ENCODE assay signal across 18 cellular contexts in the genomic region with DNA sequence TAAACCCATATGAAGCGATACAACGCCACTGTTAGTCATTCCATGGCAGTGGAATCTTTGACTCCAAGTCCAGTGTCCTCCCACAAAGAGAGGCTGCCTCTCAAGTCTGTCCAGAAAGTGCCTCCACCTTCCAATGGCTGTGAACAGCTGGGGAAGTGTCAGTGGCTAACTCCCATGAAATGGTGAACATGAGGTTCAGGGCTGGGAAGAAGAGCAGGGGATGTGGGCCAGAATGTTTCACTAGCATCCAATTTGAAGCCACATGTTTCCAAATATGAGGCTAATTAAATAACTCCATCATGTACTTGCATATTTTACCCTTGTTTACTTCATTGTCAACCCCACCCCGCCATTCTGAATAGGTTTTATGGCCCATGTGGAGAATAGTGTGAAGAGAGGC. TPM values are rescaled to one million over a fixed set of nuclear protein-coding genes. Genes with fewer than 3 reads are reported as not detected.
DNase-seq lines count a peak whose midpoint lies in the region; ATAC-seq, FAIRE-seq and TF ChIP-seq lines count a peak whose summit lies in the region.
"Had no signal": no experiment of that assay in that cellular context is flagged by ENCODE, and none has a peak within 500 bp of the region (broad histone marks: within the 10 kb centered on the region; RNA-seq: fewer than 3 reads in every experiment).

No MANE protein-coding gene starts in this region.

- H3K9me3 Mint-ChIP-seq in activated naive CD4-positive, alpha-beta T cell treated with anti-CD3 and anti-CD28 coated beads, Interleukin-2, amount 50 U/mL, for 72 hours, result no peaks in the 10 kb centered on the region
- H3K9me3 Mint-ChIP-seq: CD4-positive, alpha-beta T cell; GM23338 had no signal

- H3K9me3 ChIP-seq in DND-41 (ENCODE audit: insufficient read depth, low read length, severe bottlenecking), result no peaks in the 10 kb centered on the region
- no peaks in the 10 kb centered on the region for H3K9me3 ChIP-seq in MM.1S (replicated peaks; ENCODE audit: insufficient read depth, low read length)
- no peaks in the 10 kb centered on the region for H3K9me3 ChIP-seq in spleen
- no peaks in the 10 kb centered on the region for H3K9me3 ChIP-seq in HepG2 (ENCODE audit: low read length)
- H3K9me3 ChIP-seq: A549 had no signal

- H3K36me3 Mint-ChIP-seq in activated naive CD4-positive, alpha-beta T cell treated with anti-CD3 and anti-CD28 coated beads, Interleukin-2, amount 50 U/mL, for 72 hours, result no peaks in the 10 kb centered on the region

- H3K4me1 ChIP-seq in DND-41 (ENCODE audit: insufficient read depth, low read length) (peaks cover 100% of the 10 kb centered on the region), MM.1S (ENCODE audit: low read length) (peaks cover 61% of the 10 kb centered on the region), spleen (peaks cover 10 to 82% (median 45%) of the 10 kb centered on the region in 6 donors), HepG2 (ENCODE audit: insufficient read depth, low read length) (peaks cover 2% of the 10 kb centered on the region)

- H3K36me3 ChIP-seq in DND-41 (ENCODE audit: insufficient read depth, low read length) (no peaks in the 10 kb centered on the region), MM.1S (replicated peaks; ENCODE audit: insufficient read depth, low read length) (no peaks in the 10 kb centered on the region), spleen (no peaks in the 10 kb centered on the region), HepG2 (replicated peaks in 1 of 2; ENCODE audit: control insufficient read depth in 1 of 2, insufficient read depth in 2 of 2, low read length in 2 of 2) (no peaks in the 10 kb centered on the region)

- intact Hi-C loops in spleen (cut with DNase I; ENCODE audit: low total_unique reads), result no loop called here
- intact Hi-C loops in HepG2 (cut with micrococcal nuclease; ENCODE audit: unreplicated experiment), result no loop called here

- peaks cover 28% of the 10 kb centered on the region for H3F3A ChIP-seq in MM.1S (ENCODE audit: insufficient read depth, low read length)

- no peak for TF ChIP-seq EP300 in HepG2 (IDR thresholded peaks at IDR 0.05; ENCODE audit: low read depth in 2 of 2, low read length in 2 of 2)
- TF ChIP-seq EP300 in HepG2 (CRISPR knock-in tag; IDR thresholded peaks at IDR 0.05; ENCODE audit: borderline replicate concordance), result no peak

- no TSS peak for BruUV-seq in HepG2 (replicated peaks; lab: Mats Ljungman, UMichigan)

- no peaks in the 10 kb centered on the region for H4K20me1 ChIP-seq in DND-41 (ENCODE audit: insufficient read depth, low read length)
- no peaks in the 10 kb centered on the region for H4K20me1 ChIP-seq in MM.1S (ENCODE audit: insufficient read depth, low read length)
- no peaks in the 10 kb centered on the region for H4K20me1 ChIP-seq in HepG2 (ENCODE audit: insufficient read depth, low read length)

- TF ChIP-seq RAD21 in HepG2 (CRISPR knock-in tag; IDR thresholded peaks at IDR 0.05), result no peak

- FAIRE-seq in HepG2 (lab: Jason Lieb, UNC), result no peak
- FAIRE-seq: A549, GM12878 had no signal

- ATAC-seq in DND-41 (ENCODE audit: insufficient read depth, low read depth) (no peak), HepG2 (no peak), HG02763 (IDR thresholded peaks at IDR 0.05; ENCODE audit: unreplicated experiment) (no peak)
- no peak for ATAC-seq in activated naive CD4-positive, alpha-beta T cell treated with anti-CD3 and anti-CD28 coated beads, Interleukin-2, amount 50 U/mL, for 72 hours
- ATAC-seq: A549, GM12878, GM23338 had no signal

- TF ChIP-seq CTCF in DND-41 (IDR thresholded peaks at IDR 0.05; ENCODE audit: borderline replicate concordance, extremely low read depth, low read length, poor library complexity, severe bottlenecking), result no peak
- no peak for TF ChIP-seq CTCF in MM.1S (IDR thresholded peaks at IDR 0.05; ENCODE audit: low read length)
- TF ChIP-seq CTCF in spleen (IDR thresholded peaks at IDR 0.05 in 8 of 11, conservative IDR thresholded peaks at IDR 0.05 in 3 of 11), result no peak
- TF ChIP-seq CTCF in HepG2 (CRISPR knock-in tag; IDR thresholded peaks at IDR 0.05), result no peak

- 91 to 95% (median 93%) methylated on average over 3 of the region's 3 CpGs for WGBS in spleen, 5 donors
- WGBS in HepG2 (ENCODE audit: low lambda C conversion rate), result 14% methylated on average over 3 of the region's 3 CpGs

- no peak overlapping the region for H3K4me3 ChIP-seq in DND-41 (ENCODE audit: low read depth in 1 of 2, low read length in 2 of 2)
- no peak overlapping the region for H3K4me3 ChIP-seq in MM.1S (ENCODE audit: low read length)
- no peak overlapping the region for H3K4me3 ChIP-seq in spleen
- no peak overlapping the region for H3K4me3 ChIP-seq in HepG2 (replicated peaks in 1 of 3; ENCODE audit: insufficient read depth in 1 of 3, low read depth in 2 of 3, low read length in 3 of 3)
- H3K4me3 ChIP-seq: A549, GM12878, GM23338 had no signal

- H3K4me2 ChIP-seq in DND-41 (ENCODE audit: insufficient read depth, low read length) (no peak overlapping the region; the same call in 1 of the 2 replicates), MM.1S (ENCODE audit: low read depth, low read length) (peak overlapping the region; percentile 91; the same call in 1 of the 2 replicates), HepG2 (ENCODE audit: low read depth, low read length) (no peak overlapping the region)
- H3K4me2 ChIP-seq: A549, GM23338 had no signal

- H3K9ac ChIP-seq in DND-41 (ENCODE audit: low read depth, low read length) (no peak overlapping the region), MM.1S (ENCODE audit: low read length) (no peak overlapping the region), HepG2 (ENCODE audit: insufficient read depth, low read depth, low read length) (no peak overlapping the region)

- no peaks in the 10 kb centered on the region for H3K9me2 ChIP-seq in MM.1S (replicated peaks; ENCODE audit: insufficient read depth, low read length)

- H2AFZ ChIP-seq in DND-41 (ENCODE audit: low read depth, low read length) (no peak overlapping the region), MM.1S (ENCODE audit: low read length) (no peak overlapping the region), HepG2 (ENCODE audit: low read length) (no peak overlapping the region)
- H2AFZ ChIP-seq: GM23338 had no signal

- H3K27me3 ChIP-seq in DND-41 (ENCODE audit: insufficient read depth, low read length, poor library complexity) (no peaks in the 10 kb centered on the region), MM.1S (replicated peaks; ENCODE audit: insufficient read depth, low read length) (no peaks in the 10 kb centered on the region), spleen (replicated peaks in 1 of 7) (no peaks in the 10 kb centered on the region), HepG2 (ENCODE audit: control insufficient read depth in 1 of 2, insufficient read depth in 2 of 2, low read length in 2 of 2) (peaks cover 0 to 39% of the 10 kb centered on the region in 2 experiments; a peak in 4 of 5 replicates)

- H3K27ac Mint-ChIP-seq in activated naive CD4-positive, alpha-beta T cell treated with anti-CD3 and anti-CD28 coated beads, Interleukin-2, amount 50 U/mL, for 72 hours, result no peak overlapping the region
- H3K27ac Mint-ChIP-seq: CD4-positive, alpha-beta T cell; GM23338 had no signal

- DNase-seq in DND-41 (no peak), MM.1S (no peak), spleen (no peak), HepG2 (ENCODE audit: low spot score) (no peak)
- no peak for DNase-seq in activated naive CD4-positive, alpha-beta T cell treated with anti-CD3 and anti-CD28 coated beads, Interleukin-2, amount 50 U/mL, for 72 hours (ENCODE audit: low spot score in 2 of 2)
- DNase-seq: Calu3; CD4-positive, alpha-beta T cell; DMS 273 treated with DMSO at 0.1 percent for 48 hours; H7; IMR-90; KBM-7 had no signal

- TF ChIP-seq POLR2A in Raji (IDR thresholded peaks at IDR 0.05; ENCODE audit: insufficient read depth, low read depth, low read length), result peak; percentile 39; the same call in 1 of the 2 replicates
- no peak for TF ChIP-seq POLR2A in spleen (IDR thresholded peaks at IDR 0.05)
- no peak for TF ChIP-seq POLR2A in HepG2 (IDR thresholded peaks at IDR 0.05; ENCODE audit: insufficient read depth in 1 of 2, low read depth in 2 of 2, low read length in 2 of 2)

- H3K27ac ChIP-seq in DND-41 (ENCODE audit: low read length) (peak overlapping the region; percentile 88), MM.1S (ENCODE audit: low read length) (no peak overlapping the region), spleen (peak overlapping the region in 7 of 8 donors; percentile 69 to 94 (median 86)), HepG2 (ENCODE audit: extremely low read length, insufficient read depth, low read length) (no peak overlapping the region)
- H3K27ac ChIP-seq: A549, HL-60 had no signal

- POLR2A ChIA-PET in HepG2 (lab: Yijun Ruan, JAX), result no interaction called here

- CTCF ChIA-PET in HepG2 (lab: Yijun Ruan, JAX; ENCODE audit: low intra/inter-chr PET ratio, low total read pairs), result no interaction called here

- H3K79me2 ChIP-seq in DND-41 (ENCODE audit: insufficient read depth, low read length), result peaks cover 2% of the 10 kb centered on the region; the same call in 1 of the 2 replicates
- H3K79me2 ChIP-seq in MM.1S (ENCODE audit: low read length), result peaks cover 76% of the 10 kb centered on the region
- no peaks in the 10 kb centered on the region for H3K79me2 ChIP-seq in HepG2 (ENCODE audit: insufficient read depth, low read length)

- in situ Hi-C loops in HepG2 (cut with HindIII; ENCODE audit: extremely low pct_ligation_motif_present, low pct_unique_long_range_greater_than_20kb), result no loop called here

RNA-seq across cellular contexts. Expression of a gene that starts 53.1 kb away (rescaled TPM):
- total RNA-seq in spleen, result 100 to 1,000 TPM in 6 of 7 donors, 10 to 100 TPM in 1; 78.3 to 133 (median 107) TPM
- 10 to 100 TPM in 1 of 3 donors, 1 to 10 TPM in 2; 6.1 to 10.6 (median 6.3) TPM for polyA plus RNA-seq in spleen
- total RNA-seq in HepG2 (2016; rRNA removed; fragmentation: Illumina TruSeq; extraction: Trizol), result 1.1 and 1.4 TPM in 2 replicates
- 1.0 and 1.2 TPM in 2 replicates for total RNA-seq in HepG2 (2016; cell fraction: cytosol; rRNA removed; fragmentation: Illumina TruSeq; extraction: Trizol; ENCODE audit: low read depth)
- total RNA-seq in HepG2 (2016; cell fraction: insoluble cytoplasmic fraction; rRNA removed; fragmentation: Illumina TruSeq; extraction: Trizol), result 1.4 and 1.5 TPM in 2 replicates
- total RNA-seq in HepG2 (2016; cell fraction: membrane; rRNA removed; fragmentation: Illumina TruSeq; extraction: Trizol), result 2.7 and 2.9 TPM in 2 replicates
- 1.1 and 1.9 TPM in 2 replicates for total RNA-seq in HepG2 (2016; cell fraction: nucleus; rRNA removed; fragmentation: Illumina TruSeq; extraction: Trizol)
- polyA plus RNA-seq in HepG2 (2011; rRNA removed), result 94.7 and 113 TPM in 2 replicates
- polyA plus RNA-seq in HepG2 (2011; cell fraction: cytosol; rRNA removed), result 101 and 112 TPM in 2 replicates
- 181 and 188 TPM in 2 replicates for polyA plus RNA-seq in HepG2 (2011; cell fraction: nucleus; rRNA removed)
- polyA plus RNA-seq in HepG2 (2012), result 46.0 and 71.6 TPM in 2 replicates
- 0.27 and 0.52 TPM in 2 replicates for polyA plus RNA-seq in HepG2 (2016; cell fraction: cytosol; fragmentation: Illumina TruSeq; extraction: Trizol; ENCODE audit: low read depth)
- 1.4 TPM in 2 replicates for polyA plus RNA-seq in HepG2 (2016; cell fraction: insoluble cytoplasmic fraction; fragmentation: Illumina TruSeq; extraction: Trizol; ENCODE audit: low read depth)
- 0.68 and 0.92 TPM in 2 replicates for polyA plus RNA-seq in HepG2 (2016; cell fraction: membrane; fragmentation: Illumina TruSeq; extraction: Trizol; ENCODE audit: low read depth)
- 1.1 and 1.9 TPM in 2 replicates for polyA plus RNA-seq in HepG2 (2016; cell fraction: nucleus; fragmentation: Illumina TruSeq; extraction: Trizol; ENCODE audit: insufficient read depth, low read depth)
- 10.5 and 261 TPM in 2 replicates for polyA minus RNA-seq in HepG2 (2011; rRNA and poly(A)+ RNA removed; ENCODE audit: low replicate concordance)
- polyA minus RNA-seq in HepG2 (2011; cell fraction: cytosol; rRNA and poly(A)+ RNA removed), result 111 and 123 TPM in 2 replicates
- polyA minus RNA-seq in HepG2 (2011; cell fraction: nucleus; rRNA and poly(A)+ RNA removed), result 241 and 251 TPM in 2 replicates
- total RNA-seq in activated naive CD4-positive, alpha-beta T cell treated with anti-CD3 and anti-CD28 coated beads, Interleukin-2, amount 50 U/mL, for 72 hours, result 1 to 10 TPM in 1 of 2 donors, under 1 TPM in 1; 0.80 to 7.8 TPM
- total RNA-seq: G401 had no signal

Comparison
In these comparisons a context has a peak if more than half of its experiments do, and no peak if none do; other contexts are left out.
1. H3K27ac ChIP-seq: peak in DND-41 (single experiment) and spleen (7 of 8); none in MM.1S (single experiment) and HepG2 (single experiment).
2. RNA of a gene that starts 53.1 kb away (total RNA-seq): 78.3 to 133 TPM in spleen; 0.80 to 7.8 TPM in activated naive CD4-positive, alpha-beta T cell treated with anti-CD3 and anti-CD28 coated beads, Interleukin-2, amount 50 U/mL, for 72 hours and 1.0 to 2.9 TPM in HepG2; every median in the first group is over 4 times any median in the second.